ENCODE assay signal across 19 cellular contexts in the genomic region with DNA sequence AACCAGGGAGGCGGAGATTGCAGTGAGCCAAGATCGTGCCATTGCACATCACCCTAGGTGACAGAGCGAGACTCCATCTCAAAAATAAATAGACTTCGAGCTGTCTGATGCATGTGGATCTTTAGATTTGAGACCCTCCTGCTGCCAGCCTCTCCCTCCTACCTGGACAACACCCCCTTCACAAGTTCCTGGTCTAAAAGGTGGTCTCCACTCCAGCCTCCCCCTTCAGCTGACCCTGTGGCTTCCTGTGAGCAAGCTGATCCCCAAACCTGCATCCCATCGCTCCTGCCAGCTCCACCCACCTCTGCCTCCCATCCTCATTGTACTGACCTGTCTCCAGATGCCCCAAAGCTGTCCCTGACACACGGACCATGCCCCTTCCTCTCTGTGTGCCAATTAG. TPM values are rescaled to one million over a fixed set of nuclear protein-coding genes. Genes with fewer than 3 reads are reported as not detected.
DNase-seq lines count a peak whose midpoint lies in the region; ATAC-seq, FAIRE-seq and TF ChIP-seq lines count a peak whose summit lies in the region.
"Had no signal": no experiment of that assay in that cellular context is flagged by ENCODE, and none has a peak within 500 bp of the region (broad histone marks: within the 10 kb centered on the region; RNA-seq: fewer than 3 reads in every experiment).

No MANE protein-coding gene starts in this region.

- WGBS in K562 (ENCODE audit: insufficient coverage, low coverage, missing lambda C conversion rate): 83% methylated on average over 6 of the region's 6 CpGs

- peaks cover 4 to 23% (median 9%) of the 10 kb centered on the region in 7 donors for H3K4me1 Mint-ChIP-seq in naive thymus-derived CD4-positive, alpha-beta T cell
- H3K4me1 Mint-ChIP-seq: GM23338 had no signal

- H3K4me3 ChIP-seq in AG04450 (ENCODE audit: low read depth, low read length) (no peak overlapping the region), K562 (no peak overlapping the region), coronary artery (no peak overlapping the region)
- H3K4me3 ChIP-seq in naive thymus-derived CD4-positive, alpha-beta T cell (ENCODE audit: low read length): no peak overlapping the region
- H3K4me3 ChIP-seq: GM23338, lung, SK-N-MC had no signal

- H3K9me3 Mint-ChIP-seq in naive thymus-derived CD4-positive, alpha-beta T cell: peaks cover 0 to 1% (median 0%) of the 10 kb centered on the region in 11 donors
- H3K9me3 Mint-ChIP-seq: activated naive CD4-positive, alpha-beta T cell treated with anti-CD3 and anti-CD28 coated beads for 36 hours; CD8-positive, alpha-beta memory T cell; GM23338; IgD-negative memory B cell had no signal

- POLR2A ChIA-PET in AG04450 (lab: Yijun Ruan, JAX) (interaction anchor here (0.6 to 1.7 kb wide), 5 partner anchors 13 to 180 kb away, joined by 3 to 17 read pairs (median 8); no protein-coding TSS in a partner anchor), K562 (lab: Yijun Ruan, JAX) (interaction anchor here (0.8 to 0.9 kb wide), 2 partner anchors 27 to 35 kb away, joined by 3 read pairs; a partner anchor contains a TSS)
- POLR2A ChIA-PET in naive thymus-derived CD4-positive, alpha-beta T cell (lab: Charles Lee): no interaction called here

- peaks cover 3 to 43% (median 13%) of the 10 kb centered on the region in 5 donors for H3K36me3 Mint-ChIP-seq in naive thymus-derived CD4-positive, alpha-beta T cell

- CTCF ChIA-PET in AG04450 (lab: Charles Lee): interaction anchor here (2.2 kb wide), 1 partner anchor 22 kb away, joined by 17 read pairs; no protein-coding TSS in a partner anchor
- CTCF ChIA-PET in K562 (lab: Yijun Ruan, JAX; ENCODE audit: low intra/inter-chr PET ratio): no interaction called here
- CTCF ChIA-PET in naive thymus-derived CD4-positive, alpha-beta T cell (lab: Charles Lee): interaction anchor here (0.6 to 1.1 kb wide), 2 partner anchors 22 to 1099 kb away, joined by 3 read pairs; no protein-coding TSS in a partner anchor

- H3K27me3 Mint-ChIP-seq in naive thymus-derived CD4-positive, alpha-beta T cell: no peaks in the 10 kb centered on the region
- H3K27me3 Mint-ChIP-seq: CD8-positive, alpha-beta memory T cell; IgD-negative memory B cell had no signal

- no peak for TF ChIP-seq RAD21 in K562 (CRISPR knock-in tag; conservative IDR thresholded peaks at IDR 0.05 in 1 of 2, IDR thresholded peaks at IDR 0.05 in 1 of 2)

- no peak for FAIRE-seq in K562 (lab: Jason Lieb, UNC)
- FAIRE-seq: small intestine had no signal

- no peak for TF ChIP-seq POLR2A in K562 (conservative IDR thresholded peaks at IDR 0.05)

- peaks cover 10 to 21% of the 10 kb centered on the region in 2 experiments; a peak in 4 of 5 replicates for H3K4me1 ChIP-seq in K562 (replicated peaks in 1 of 2; ENCODE audit: control insufficient read depth in 2 of 2, insufficient read depth in 2 of 2, low read length in 2 of 2)
- no peaks in the 10 kb centered on the region for H3K4me1 ChIP-seq in naive thymus-derived CD4-positive, alpha-beta T cell (ENCODE audit: control insufficient read depth in 2 of 2, insufficient read depth in 2 of 2, low read length in 2 of 2)

- in situ Hi-C loops in K562 (cut with MboI): no loop called here

- H4K20me1 ChIP-seq in K562 (replicated peaks; ENCODE audit: control insufficient read depth, insufficient read depth, low read length): peaks cover 7% of the 10 kb centered on the region

- DNase-seq in AG04450 (ENCODE audit: low read depth, low spot score) (no peak), D341Med (ENCODE audit: low spot score) (peak; percentile 37), K562 (ENCODE audit: extremely low read depth in 1 of 4, low spot score in 3 of 4) (no peak), DMS53 (lab: John Stamatoyannopoulos, UW) (no peak), coronary artery (ENCODE audit: low spot score) (no peak)
- DNase-seq in naive thymus-derived CD4-positive, alpha-beta T cell: no peak
- DNase-seq: activated CD4-positive, alpha-beta T cell treated with anti-CD3 and anti-CD28 coated beads, Interleukin-2, amount 50 U/mL, for 48 hours; CD8-positive, alpha-beta memory T cell; NCI-H1417 treated with DMSO at 0.1 percent for 48 hours; NCI-H526; small intestine; T-helper 9 cell had no signal

- no peaks in the 10 kb centered on the region for H3K9me1 ChIP-seq in K562 (ENCODE audit: control insufficient read depth, insufficient read depth, low read length)

- H3K4me2 ChIP-seq in K562 (ENCODE audit: insufficient read depth, low read length): no peak overlapping the region
- H3K4me2 ChIP-seq: GM23338 had no signal

- intact Hi-C loops in K562 (cut with micrococcal nuclease): no loop called here
- intact Hi-C loops in naive thymus-derived CD4-positive, alpha-beta T cell (cut with micrococcal nuclease): no loop called here

- H3K27ac ChIP-seq in AG04450 (ENCODE audit: low read depth, low read length): peak overlapping the region; percentile 11
- H3K27ac ChIP-seq in K562 (ENCODE audit: extremely low read depth, low read depth, low read length): peak overlapping the region; percentile 26; the same call in 1 of the 3 replicates
- H3K27ac ChIP-seq in naive thymus-derived CD4-positive, alpha-beta T cell (ENCODE audit: low read depth, low read length): no peak overlapping the region
- H3K27ac ChIP-seq in coronary artery: no peak overlapping the region
- H3K27ac ChIP-seq: SK-N-MC had no signal

- peaks cover 95% of the 10 kb centered on the region for H3K36me3 ChIP-seq in K562 (ENCODE audit: control insufficient read depth, insufficient read depth, low read length)
- H3K36me3 ChIP-seq in naive thymus-derived CD4-positive, alpha-beta T cell (ENCODE audit: control insufficient read depth in 2 of 3, insufficient read depth in 3 of 3, low read length in 3 of 3): peaks cover 5 to 83% (median 17%) of the 10 kb centered on the region in 3 experiments

- no TSS peak for BruUV-seq in K562 (replicated peaks; lab: Mats Ljungman, UMichigan)

- H3K27ac Mint-ChIP-seq in naive thymus-derived CD4-positive, alpha-beta T cell: peak overlapping the region in 5 of 9 donors; percentile 50 to 92 (median 77)
- H3K27ac Mint-ChIP-seq: activated naive CD4-positive, alpha-beta T cell treated with anti-CD3 and anti-CD28 coated beads for 36 hours; GM23338 had no signal

- no peaks in the 10 kb centered on the region; the same call in 1 of the 2 replicates for H3K9me3 ChIP-seq in AG04450 (ENCODE audit: control insufficient read depth, insufficient read depth, low read length)
- H3K9me3 ChIP-seq in K562 (replicated peaks; ENCODE audit: control insufficient read depth, insufficient read depth, low read depth, low read length): no peaks in the 10 kb centered on the region
- H3K9me3 ChIP-seq in naive thymus-derived CD4-positive, alpha-beta T cell (ENCODE audit: control insufficient read depth in 2 of 3, low read length in 3 of 3): no peaks in the 10 kb centered on the region

- TF ChIP-seq EP300 in K562 (IDR thresholded peaks at IDR 0.05; ENCODE audit: low read length): no peak

- no peak overlapping the region for H3K9ac ChIP-seq in K562 (ENCODE audit: insufficient read depth in 1 of 2, low read depth in 2 of 2, low read length in 2 of 2)

- no peak for TF ChIP-seq CTCF in AG04450 (IDR thresholded peaks at IDR 0.05; ENCODE audit: low read depth, low read length)
- no peak for TF ChIP-seq CTCF in K562 (IDR thresholded peaks at IDR 0.05 in 2 of 3, conservative IDR thresholded peaks at IDR 0.05 in 1 of 3; ENCODE audit: insufficient read depth in 2 of 3, low read depth in 1 of 3, low read length in 3 of 3)
- TF ChIP-seq CTCF in coronary artery (IDR thresholded peaks at IDR 0.05): no peak

- ATAC-seq in K562 (no peak), HG03342 (IDR thresholded peaks at IDR 0.05; ENCODE audit: unreplicated experiment) (no peak)
- no peak for ATAC-seq in naive thymus-derived CD4-positive, alpha-beta T cell
- ATAC-seq: GM23338 had no signal

- H3K4me3 Mint-ChIP-seq in naive thymus-derived CD4-positive, alpha-beta T cell: no peak overlapping the region
- H3K4me3 Mint-ChIP-seq: activated naive CD4-positive, alpha-beta T cell treated with anti-CD3 and anti-CD28 coated beads for 36 hours; CD8-positive, alpha-beta memory T cell; GM23338; IgD-negative memory B cell had no signal

- H3K79me2 ChIP-seq in K562 (ENCODE audit: control insufficient read depth, insufficient read depth, low read length): peaks cover 11% of the 10 kb centered on the region; the same call in 2 of the 3 replicates

- H2AFZ ChIP-seq in K562 (ENCODE audit: low read depth, low read length): no peak overlapping the region
- H2AFZ ChIP-seq: GM23338 had no signal

- no peaks in the 10 kb centered on the region for H3K27me3 ChIP-seq in AG04450 (ENCODE audit: control insufficient read depth, insufficient read depth, low read length)
- H3K27me3 ChIP-seq in K562 (ENCODE audit: control insufficient read depth in 2 of 2, insufficient read depth in 2 of 2, low read length in 2 of 2): no peaks in the 10 kb centered on the region
- no peaks in the 10 kb centered on the region for H3K27me3 ChIP-seq in naive thymus-derived CD4-positive, alpha-beta T cell (ENCODE audit: control insufficient read depth in 2 of 2, insufficient read depth in 2 of 2, low read length in 2 of 2)

RNA-seq across cellular contexts. Expression of a gene that starts 27.1 kb away (rescaled TPM):
- polyA plus RNA-seq in AG04450 (2011; rRNA removed) (5.3 and 8.3 TPM in 2 replicates), K562 (2011; rRNA removed) (12.6 and 15.2 TPM in 2 replicates), K562 (2014; fragmentation: Illumina TruSeq; extraction: Trizol) (7.6 and 25.3 TPM in 2 replicates), K562 (2014; fragmentation: Nextera tagmentation; extraction: Ambion mirVana) (under 1 TPM; 0.31 to 0.69 TPM), K562 (2014; rRNA removed) (38.6 and 42.4 TPM in 2 replicates)
- polyA minus RNA-seq in AG04450 (2011; rRNA and poly(A)+ RNA removed): 6.0 and 6.7 TPM in 2 replicates
- 44.9 and 197 TPM in 2 replicates for total RNA-seq in K562 (2011; cell fraction: chromatin; rRNA removed; ENCODE audit: low replicate concordance)
- 108 and 129 TPM in 2 replicates for total RNA-seq in K562 (2011; cell fraction: nucleolus; rRNA removed)
- total RNA-seq in K562 (2011; cell fraction: nucleoplasm; rRNA removed): 63.6 and 65.2 TPM in 2 replicates
- total RNA-seq in K562 (2014; rRNA removed) (33.2 and 39.0 TPM in 2 replicates), K562 (2014; rRNA removed; fragmentation: Illumina TruSeq; extraction: Trizol) (3.9 and 8.6 TPM in 2 replicates), K562 (2015; rRNA removed; fragmentation: Illumina TruSeq; extraction: Trizol) (18.9 and 20.9 TPM in 2 replicates), K562 (2021) (51.2 and 52.5 TPM in 2 replicates)
- 18.3 and 47.5 TPM in 2 replicates for polyA plus RNA-seq in K562 (2011; cell fraction: cytosol; rRNA removed)
- polyA plus RNA-seq in K562 (2011; cell fraction: nucleus; rRNA removed): 42.7 and 112 TPM in 2 replicates
- polyA plus RNA-seq in K562 (2012): 22.5 and 27.7 TPM in 2 replicates
- 4.7 and 7.0 TPM in 2 replicates for polyA minus RNA-seq in K562 (2011; rRNA and poly(A)+ RNA removed)
- 19.5 and 23.0 TPM in 2 replicates for polyA minus RNA-seq in K562 (2011; cell fraction: cytosol; rRNA and poly(A)+ RNA removed)
- 58.6 and 62.1 TPM in 2 replicates for polyA minus RNA-seq in K562 (2011; cell fraction: nucleus; rRNA and poly(A)+ RNA removed)
- total RNA-seq in naive thymus-derived CD4-positive, alpha-beta T cell: 10 to 100 TPM; 28.8 to 57.0 (median 43.6) TPM
- 10 to 100 TPM in 1 of 2 donors, 1 to 10 TPM in 1; 9.0 to 20.1 TPM for polyA plus RNA-seq in naive thymus-derived CD4-positive, alpha-beta T cell

RNA-seq across cellular contexts. Expression of a gene that starts 51.1 kb away (rescaled TPM):
- polyA plus RNA-seq in AG04450 (2011; rRNA removed): 0.26 and 0.41 TPM in 2 replicates
- polyA minus RNA-seq in AG04450 (2011; rRNA and poly(A)+ RNA removed): 1.0 TPM in 1 of 2 replicates, not detected in the other
- total RNA-seq in K562 (2011; cell fraction: chromatin; rRNA removed; ENCODE audit: low replicate concordance): 0.23 TPM in 1 of 2 replicates, not detected in the other
- 0.26 and 0.33 TPM in 2 replicates for total RNA-seq in K562 (2011; cell fraction: nucleolus; rRNA removed)
- 0.37 TPM in 1 of 2 replicates, not detected in the other for total RNA-seq in K562 (2011; cell fraction: nucleoplasm; rRNA removed)
- not detected in 2 replicates for total RNA-seq in K562 (2014; rRNA removed)
- total RNA-seq in K562 (2014; rRNA removed; fragmentation: Illumina TruSeq; extraction: Trizol): not detected in 2 replicates
- total RNA-seq in K562 (2015; rRNA removed; fragmentation: Illumina TruSeq; extraction: Trizol): not detected in 2 replicates
- not detected in 2 replicates for total RNA-seq in K562 (2021)
- polyA plus RNA-seq in K562 (2011; rRNA removed): not detected in 2 replicates
- polyA plus RNA-seq in K562 (2011; cell fraction: cytosol; rRNA removed): not detected in 2 replicates
- 0.14 TPM in 1 of 2 replicates, not detected in the other for polyA plus RNA-seq in K562 (2011; cell fraction: nucleus; rRNA removed)
- polyA plus RNA-seq in K562 (2012): 0.25 and 0.30 TPM in 2 replicates
- polyA plus RNA-seq in K562 (2014; fragmentation: Illumina TruSeq; extraction: Trizol): not detected in 2 replicates
- not detected for polyA plus RNA-seq in K562 (2014; fragmentation: Nextera tagmentation; extraction: Ambion mirVana)
- 0.08 TPM in 1 of 2 replicates, not detected in the other for polyA plus RNA-seq in K562 (2014; rRNA removed)
- polyA minus RNA-seq in K562 (2011; rRNA and poly(A)+ RNA removed): not detected in 2 replicates
- not detected in 2 replicates for polyA minus RNA-seq in K562 (2011; cell fraction: cytosol; rRNA and poly(A)+ RNA removed)
- 0.13 TPM in 1 of 2 replicates, not detected in the other for polyA minus RNA-seq in K562 (2011; cell fraction: nucleus; rRNA and poly(A)+ RNA removed)
- 1 to 10 TPM in 2 of 5 experiments, under 1 TPM in 3; 0.56 to 1.6 (median 0.70) TPM for total RNA-seq in naive thymus-derived CD4-positive, alpha-beta T cell
- polyA plus RNA-seq in naive thymus-derived CD4-positive, alpha-beta T cell: not detected
- total RNA-seq: activated naive CD4-positive, alpha-beta T cell treated with anti-CD3 and anti-CD28 coated beads for 36 hours; RPMI7951 had no signal
- polyA plus RNA-seq: CD8-positive, alpha-beta memory T cell had no signal

RNA-seq across cellular contexts. Expression of a gene that starts 57.6 kb away (rescaled TPM):
- polyA plus RNA-seq in AG04450 (2011; rRNA removed) (66.5 and 77.1 TPM in 2 replicates), K562 (2011; rRNA removed) (84.1 and 93.9 TPM in 2 replicates), K562 (2014; fragmentation: Illumina TruSeq; extraction: Trizol) (69.0 and 74.7 TPM in 2 replicates), K562 (2014; fragmentation: Nextera tagmentation; extraction: Ambion mirVana) (1 to 10 TPM; 1.5 to 2.5 TPM), K562 (2014; rRNA removed) (64.5 and 78.1 TPM in 2 replicates)
- 126 and 154 TPM in 2 replicates for polyA minus RNA-seq in AG04450 (2011; rRNA and poly(A)+ RNA removed)
- 277 and 501 TPM in 2 replicates for total RNA-seq in K562 (2011; cell fraction: chromatin; rRNA removed; ENCODE audit: low replicate concordance)
- 241 and 247 TPM in 2 replicates for total RNA-seq in K562 (2011; cell fraction: nucleolus; rRNA removed)
- 239 and 253 TPM in 2 replicates for total RNA-seq in K562 (2011; cell fraction: nucleoplasm; rRNA removed)
- total RNA-seq in K562 (2014; rRNA removed) (65.1 and 82.2 TPM in 2 replicates), K562 (2014; rRNA removed; fragmentation: Illumina TruSeq; extraction: Trizol) (47.4 and 53.0 TPM in 2 replicates), K562 (2015; rRNA removed; fragmentation: Illumina TruSeq; extraction: Trizol) (55.6 and 57.9 TPM in 2 replicates), K562 (2021) (116 and 124 TPM in 2 replicates)
- 85.5 and 112 TPM in 2 replicates for polyA plus RNA-seq in K562 (2011; cell fraction: cytosol; rRNA removed)
- polyA plus RNA-seq in K562 (2011; cell fraction: nucleus; rRNA removed): 134 and 203 TPM in 2 replicates
- polyA plus RNA-seq in K562 (2012): 53.5 and 61.2 TPM in 2 replicates
- polyA minus RNA-seq in K562 (2011; rRNA and poly(A)+ RNA removed): 117 and 181 TPM in 2 replicates
- polyA minus RNA-seq in K562 (2011; cell fraction: cytosol; rRNA and poly(A)+ RNA removed): 99.8 and 121 TPM in 2 replicates
- polyA minus RNA-seq in K562 (2011; cell fraction: nucleus; rRNA and poly(A)+ RNA removed): 52.1 and 62.5 TPM in 2 replicates
- 100 to 1,000 TPM in 2 of 5 experiments, 10 to 100 TPM in 3; 77.7 to 125 (median 93.6) TPM for total RNA-seq in naive thymus-derived CD4-positive, alpha-beta T cell
- 10 to 100 TPM; 47.8 to 68.6 TPM for polyA plus RNA-seq in naive thymus-derived CD4-positive, alpha-beta T cell

RNA-seq across cellular contexts. Expression of a gene that starts 57.7 kb away (rescaled TPM):
- 0.92 and 0.98 TPM in 2 replicates for polyA plus RNA-seq in AG04450 (2011; rRNA removed)
- polyA minus RNA-seq in AG04450 (2011; rRNA and poly(A)+ RNA removed): 1.2 and 1.3 TPM in 2 replicates
- total RNA-seq in K562 (2011; cell fraction: chromatin; rRNA removed; ENCODE audit: low replicate concordance): 1.5 and 3.7 TPM in 2 replicates
- total RNA-seq in K562 (2011; cell fraction: nucleolus; rRNA removed): 1.0 and 1.8 TPM in 2 replicates
- total RNA-seq in K562 (2011; cell fraction: nucleoplasm; rRNA removed): 1.6 and 4.0 TPM in 2 replicates
- total RNA-seq in K562 (2014; rRNA removed): 0.12 and 0.14 TPM in 2 replicates
- total RNA-seq in K562 (2014; rRNA removed; fragmentation: Illumina TruSeq; extraction: Trizol): not detected in 2 replicates
- total RNA-seq in K562 (2015; rRNA removed; fragmentation: Illumina TruSeq; extraction: Trizol): 0.11 and 0.14 TPM in 2 replicates
- 0.13 TPM in 1 of 2 replicates, not detected in the other for total RNA-seq in K562 (2021)
- 0.28 and 0.31 TPM in 2 replicates for polyA plus RNA-seq in K562 (2011; rRNA removed)
- 0.15 and 0.21 TPM in 2 replicates for polyA plus RNA-seq in K562 (2011; cell fraction: cytosol; rRNA removed)
- polyA plus RNA-seq in K562 (2011; cell fraction: nucleus; rRNA removed): 0.28 and 0.36 TPM in 2 replicates
- 0.23 and 0.46 TPM in 2 replicates for polyA plus RNA-seq in K562 (2012)
- 0.07 and 0.12 TPM in 2 replicates for polyA plus RNA-seq in K562 (2014; fragmentation: Illumina TruSeq; extraction: Trizol)
- polyA plus RNA-seq in K562 (2014; fragmentation: Nextera tagmentation; extraction: Ambion mirVana): under 1 TPM; 0.08 to 0.13 TPM
- 0.04 and 0.05 TPM in 2 replicates for polyA plus RNA-seq in K562 (2014; rRNA removed)
- polyA minus RNA-seq in K562 (2011; rRNA and poly(A)+ RNA removed): 0.42 and 0.84 TPM in 2 replicates
- not detected in 2 replicates for polyA minus RNA-seq in K562 (2011; cell fraction: cytosol; rRNA and poly(A)+ RNA removed)
- 0.27 and 0.78 TPM in 2 replicates for polyA minus RNA-seq in K562 (2011; cell fraction: nucleus; rRNA and poly(A)+ RNA removed)
- total RNA-seq in naive thymus-derived CD4-positive, alpha-beta T cell: 1 to 10 TPM in 2 of 5 experiments, under 1 TPM in 3; 0.32 to 1.9 (median 0.51) TPM
- polyA plus RNA-seq in naive thymus-derived CD4-positive, alpha-beta T cell: under 1 TPM; 0.33 to 0.98 TPM

Comparison
In these comparisons a context has a peak if more than half of its experiments do, and no peak if none do; other contexts are left out.
1. H3K27ac ChIP-seq: peak in AG04450 (single experiment) and K562 (single experiment); none in naive thymus-derived CD4-positive, alpha-beta T cell (single experiment) and coronary artery (0 of 2).